Comparison of ENCODE assay signal across 7 cellular contexts in genomic region chr10:55740767-55741166, GRCh38.
DNase-seq lines count a peak whose midpoint lies in the region; ATAC-seq, FAIRE-seq and TF ChIP-seq lines count a peak whose summit lies in the region.
"Not testable (repeated sequence)": the region's sequence is repeated elsewhere in the genome, so short reads cannot be mapped to it uniquely, and the experiment has no call there.

No MANE protein-coding gene starts in this region.

- ATAC-seq in GM21786 (IDR thresholded peaks at IDR 0.05; ENCODE audit: unreplicated experiment) (peak; percentile 48), HG03439 (IDR thresholded peaks at IDR 0.05; ENCODE audit: unreplicated experiment) (peak; percentile 68)

- FAIRE-seq in bronchial epithelial cell (lab: Jason Lieb, UNC): not testable (repeated sequence)

- H3K27me3 ChIP-seq in bronchial epithelial cell (ENCODE audit: control insufficient read depth, insufficient read depth, low read length); kidney epithelial cell (ENCODE audit: control insufficient read depth, insufficient read depth, low read length): not testable (repeated sequence)

- not testable (repeated sequence) for H3K36me3 ChIP-seq in bronchial epithelial cell (ENCODE audit: control insufficient read depth, insufficient read depth, low read length); kidney epithelial cell (ENCODE audit: control insufficient read depth, insufficient read depth, low read length)

- not testable (repeated sequence) for H3K4me3 ChIP-seq in bronchial epithelial cell (ENCODE audit: low read depth, low read length); kidney epithelial cell (ENCODE audit: low read depth, low read length)

- TF ChIP-seq CTCF in GM12874 (IDR thresholded peaks at IDR 0.05; ENCODE audit: insufficient read depth, low read depth, low read length) (peak; percentile 30; the same call in 1 of the 2 replicates), bronchial epithelial cell (IDR thresholded peaks at IDR 0.05; ENCODE audit: insufficient read depth, low read length, severe bottlenecking) (peak; percentile 20), kidney epithelial cell (IDR thresholded peaks at IDR 0.05; ENCODE audit: insufficient read depth, low read length, poor library complexity, severe bottlenecking) (peak; percentile 26)

- peak; percentile 59 for DNase-seq in NCI-H146 (lab: John Stamatoyannopoulos, UW)
- peak; percentile 1 for DNase-seq in RPMI7951 (ENCODE audit: low read depth)
- DNase-seq in bronchial epithelial cell (ENCODE audit: low read depth): peak; percentile 6
- not testable (repeated sequence) for DNase-seq in kidney epithelial cell (ENCODE audit: low read depth)
